In the genomic region with DNA sequence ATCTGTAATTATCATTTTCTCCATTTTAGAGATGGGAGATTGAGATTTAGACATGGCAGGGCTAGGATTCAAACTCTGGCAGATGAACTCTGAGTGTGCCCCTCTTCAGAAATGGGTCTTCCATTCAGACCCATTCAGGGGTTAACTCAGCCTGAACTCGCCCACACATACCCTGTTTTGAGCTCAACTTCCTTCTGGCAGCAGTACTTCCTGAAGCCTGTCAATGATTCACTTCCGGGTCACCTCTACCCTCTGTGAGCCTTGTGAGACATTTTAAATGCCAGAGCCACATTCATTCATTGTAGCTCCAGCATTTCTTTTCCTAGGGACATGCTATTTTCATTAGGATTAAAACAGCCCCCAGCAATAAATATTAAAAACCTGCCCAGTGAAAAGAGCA, we compare ENCODE assay signal across 1 cellular context.
TF ChIP-seq lines count a peak whose summit lies in the region.

No MANE protein-coding gene starts in this region.

TF ChIP-seq in H1, 55 proteins besides CTCF, POLR2A, EP300 and RAD21:
- peak; percentile 68 for TF ChIP-seq NANOG (IDR thresholded peaks at IDR 0.05; ENCODE audit: insufficient read depth, low read depth, low read length, poor library complexity, severe bottlenecking)
- no peak for TF ChIP-seq BACH1 (IDR thresholded peaks at IDR 0.05; ENCODE audit: low read length)
